ENCODE assay signal across 20 cellular contexts in the genomic region with DNA sequence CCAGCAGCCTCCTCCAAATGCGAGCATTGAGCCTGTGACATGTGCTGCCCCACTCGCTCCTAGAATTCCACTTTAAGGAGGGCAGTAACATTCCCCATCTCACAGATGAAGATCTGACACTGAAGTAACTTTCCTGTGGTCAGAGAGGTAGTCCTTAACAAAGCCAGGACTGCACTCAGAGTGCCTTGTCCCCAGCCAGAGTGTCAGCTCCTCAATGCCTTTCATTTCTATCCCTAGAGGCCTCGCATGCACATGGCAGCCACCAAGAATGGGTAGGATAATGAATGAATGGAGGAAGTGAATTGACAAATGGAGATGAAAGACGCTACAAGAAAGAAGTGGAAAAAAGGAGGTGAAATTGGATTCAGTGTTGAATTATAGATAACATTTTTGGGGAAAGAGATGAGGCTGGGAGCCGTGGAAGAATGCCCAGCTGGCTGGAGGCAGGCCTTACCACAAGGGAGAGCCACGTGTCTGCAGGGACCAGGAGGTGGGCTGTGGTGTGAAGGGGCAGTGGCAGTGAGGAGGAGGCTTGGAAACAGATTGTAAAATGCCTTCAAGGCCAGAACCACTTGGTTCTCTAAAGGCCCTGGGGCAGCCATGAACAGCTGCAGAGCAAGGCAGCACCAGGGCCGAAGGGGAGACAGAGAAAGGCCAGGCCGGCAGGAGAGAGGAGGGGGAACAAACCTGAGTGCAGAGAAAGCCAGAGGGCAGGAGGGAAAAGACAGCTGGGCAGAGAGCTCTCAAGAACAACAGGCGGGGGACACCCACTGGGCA. TPM values are rescaled to one million over a fixed set of nuclear protein-coding genes. Genes with fewer than 3 reads are reported as not detected.
DNase-seq lines count a peak whose midpoint lies in the region; ATAC-seq, FAIRE-seq and TF ChIP-seq lines count a peak whose summit lies in the region.
"Had no signal": no experiment of that assay in that cellular context is flagged by ENCODE, and none has a peak within 500 bp of the region (broad histone marks: within the 10 kb centered on the region; RNA-seq: fewer than 3 reads in every experiment).

No MANE protein-coding gene starts in this region.

- no peak overlapping the region for H3K14ac ChIP-seq in mesenchymal stem cell (ENCODE audit: low read length in 2 of 2)

- H2BK120ac ChIP-seq in mesenchymal stem cell (ENCODE audit: low read depth, low read length): no peak overlapping the region

- H3K4me3 Mint-ChIP-seq in activated CD4-positive, alpha-beta T cell treated with anti-CD3 and anti-CD28 coated beads, Interleukin-2, amount 10 ng/mL, durations not matched to agents 7 days and 5 days: no peak overlapping the region
- no peak overlapping the region for H3K4me3 Mint-ChIP-seq in stimulated activated effector memory CD8-positive, alpha-beta T cell treated with anti-CD3 and anti-CD28 coated beads, Interleukin-12 subunit alpha, Interleukin-12 subunit beta, amount 100 ng/mL, for 72 hours
- H3K4me3 Mint-ChIP-seq: CD8-positive, alpha-beta T cell had no signal

- H2BK12ac ChIP-seq in mesenchymal stem cell (ENCODE audit: low read length in 2 of 2): no peak overlapping the region

- POLR2A ChIA-PET in activated CD4-positive, alpha-beta T cell treated with anti-CD3 and anti-CD28 coated beads, Interleukin-2, amount 10 ng/mL, durations not matched to agents 7 days and 5 days (lab: Charles Lee): no interaction called here
- POLR2A ChIA-PET in K562 (lab: Yijun Ruan, JAX): no interaction called here

- H4K91ac ChIP-seq in mesenchymal stem cell (ENCODE audit: low read length): no peak overlapping the region

- peak overlapping the region in 1 of 2 experiments; percentile 13 for H3K4ac ChIP-seq in mesenchymal stem cell (ENCODE audit: low read depth in 1 of 2, low read length in 2 of 2)

- H2AFZ ChIP-seq in K562 (ENCODE audit: low read depth, low read length) (peak overlapping the region; percentile 45; the same call in 1 of the 2 replicates), mesenchymal stem cell (ENCODE audit: low read depth, low read length) (no peak overlapping the region)
- H2AFZ ChIP-seq: GM23248 had no signal

- H3K36me3 Mint-ChIP-seq in activated CD4-positive, alpha-beta T cell treated with anti-CD3 and anti-CD28 coated beads, Interleukin-2, amount 10 ng/mL, durations not matched to agents 7 days and 5 days (ENCODE audit: low read depth): no peaks in the 10 kb centered on the region
- H3K36me3 Mint-ChIP-seq in stimulated activated effector memory CD8-positive, alpha-beta T cell treated with anti-CD3 and anti-CD28 coated beads, Interleukin-12 subunit alpha, Interleukin-12 subunit beta, amount 100 ng/mL, for 72 hours: no peaks in the 10 kb centered on the region
- H3K36me3 Mint-ChIP-seq: CD8-positive, alpha-beta T cell had no signal

- peaks cover 3% of the 10 kb centered on the region for H3K4me1 Mint-ChIP-seq in activated CD4-positive, alpha-beta T cell treated with anti-CD3 and anti-CD28 coated beads, Interleukin-2, amount 10 ng/mL, durations not matched to agents 7 days and 5 days
- H3K4me1 Mint-ChIP-seq in stimulated activated effector memory CD8-positive, alpha-beta T cell treated with anti-CD3 and anti-CD28 coated beads, Interleukin-12 subunit alpha, Interleukin-12 subunit beta, amount 100 ng/mL, for 72 hours: no peaks in the 10 kb centered on the region

- no peak for DNase-seq in activated CD4-positive, alpha-beta T cell treated with anti-CD3 and anti-CD28 coated beads, Interleukin-2, amount 10 ng/mL, durations not matched to agents 7 days and 5 days
- DNase-seq in activated CD4-positive, alpha-beta T cell treated with anti-CD3 and anti-CD28 coated beads for 4 hours: no peak
- DNase-seq in K562 (ENCODE audit: extremely low read depth in 1 of 4, low spot score in 3 of 4) (no peak), mesenchymal stem cell (no peak), lower lobe of right lung (no peak)
- no peak for DNase-seq in stimulated activated effector memory CD8-positive, alpha-beta T cell treated with anti-CD3 and anti-CD28 coated beads, Interleukin-12 subunit alpha, Interleukin-12 subunit beta, amount 100 ng/mL, for 72 hours (ENCODE audit: low spot score in 2 of 2)
- DNase-seq: CD8-positive, alpha-beta T cell; GM23248; IMR-90; MV-4-11; NCI-H1436; NCI-H2081; NCI-H510A had no signal

- H3K79me2 ChIP-seq in K562 (ENCODE audit: control insufficient read depth, insufficient read depth, low read length): no peaks in the 10 kb centered on the region

- no peaks in the 10 kb centered on the region for H3K9me1 ChIP-seq in K562 (ENCODE audit: control insufficient read depth, insufficient read depth, low read length)

- H2BK5ac ChIP-seq in mesenchymal stem cell (ENCODE audit: low read depth, low read length, poor library complexity, severe bottlenecking): no peak overlapping the region

- H3K4me3 ChIP-seq in K562 (no peak overlapping the region), mesenchymal stem cell (ENCODE audit: insufficient read depth in 1 of 2, low read depth in 1 of 2, low read length in 2 of 2) (no peak overlapping the region), lower lobe of right lung (no peak overlapping the region)
- H3K4me3 ChIP-seq: BLaER1, GM23248, SK-N-MC had no signal

- H3K9ac ChIP-seq in K562 (ENCODE audit: insufficient read depth in 1 of 2, low read depth in 2 of 2, low read length in 2 of 2): no peak overlapping the region
- H3K9ac ChIP-seq in mesenchymal stem cell (ENCODE audit: low read length): no peak overlapping the region
- H3K9ac ChIP-seq: BLaER1, GM23248 had no signal

- peak overlapping the region; percentile 0 for H3K27ac Mint-ChIP-seq in activated CD4-positive, alpha-beta T cell treated with anti-CD3 and anti-CD28 coated beads, Interleukin-2, amount 10 ng/mL, durations not matched to agents 7 days and 5 days
- peak overlapping the region; percentile 1 for H3K27ac Mint-ChIP-seq in stimulated activated effector memory CD8-positive, alpha-beta T cell treated with anti-CD3 and anti-CD28 coated beads, Interleukin-12 subunit alpha, Interleukin-12 subunit beta, amount 100 ng/mL, for 72 hours
- H3K27ac Mint-ChIP-seq: CD8-positive, alpha-beta T cell had no signal

- no peak for TF ChIP-seq POLR2A in K562 (conservative IDR thresholded peaks at IDR 0.05)

- H3K9me3 Mint-ChIP-seq in activated CD4-positive, alpha-beta T cell treated with anti-CD3 and anti-CD28 coated beads, Interleukin-2, amount 10 ng/mL, durations not matched to agents 7 days and 5 days: no peaks in the 10 kb centered on the region
- H3K9me3 Mint-ChIP-seq in stimulated activated effector memory CD8-positive, alpha-beta T cell treated with anti-CD3 and anti-CD28 coated beads, Interleukin-12 subunit alpha, Interleukin-12 subunit beta, amount 100 ng/mL, for 72 hours: no peaks in the 10 kb centered on the region
- H3K9me3 Mint-ChIP-seq: CD8-positive, alpha-beta T cell had no signal

- CTCF ChIA-PET in activated CD4-positive, alpha-beta T cell treated with anti-CD3 and anti-CD28 coated beads, Interleukin-2, amount 10 ng/mL, durations not matched to agents 7 days and 5 days (lab: Charles Lee): interaction anchor here (0.7 to 2.4 kb wide), 3 partner anchors 13 to 1002 kb away, joined by 3 to 8 read pairs (median 4); no protein-coding TSS in a partner anchor
- CTCF ChIA-PET in K562 (lab: Yijun Ruan, JAX; ENCODE audit: low intra/inter-chr PET ratio): no interaction called here

- no peaks in the 10 kb centered on the region for H3K36me3 ChIP-seq in K562 (ENCODE audit: control insufficient read depth, insufficient read depth, low read length)
- no peaks in the 10 kb centered on the region for H3K36me3 ChIP-seq in mesenchymal stem cell (ENCODE audit: control insufficient read depth in 1 of 2, insufficient read depth in 2 of 2, low read depth in 1 of 2, low read length in 2 of 2)
- H3K36me3 ChIP-seq in lower lobe of right lung: no peaks in the 10 kb centered on the region
- H3K36me3 ChIP-seq: BLaER1 had no signal

- peak overlapping the region; percentile 12 for H2BK15ac ChIP-seq in mesenchymal stem cell (ENCODE audit: low read depth, poor library complexity, severe bottlenecking)

- TF ChIP-seq CTCF in K562 (IDR thresholded peaks at IDR 0.05 in 2 of 3, conservative IDR thresholded peaks at IDR 0.05 in 1 of 3; ENCODE audit: insufficient read depth in 2 of 3, low read depth in 1 of 3, low read length in 3 of 3): no peak
- TF ChIP-seq CTCF in lower lobe of right lung (IDR thresholded peaks at IDR 0.05): no peak

- BruUV-seq in K562 (replicated peaks; lab: Mats Ljungman, UMichigan): no TSS peak

- no peak overlapping the region for H4K8ac ChIP-seq in mesenchymal stem cell (ENCODE audit: low read length)

- no peak overlapping the region for H3K23ac ChIP-seq in mesenchymal stem cell (ENCODE audit: low read length in 2 of 2)

- no peaks in the 10 kb centered on the region for H3K79me1 ChIP-seq in mesenchymal stem cell (replicated peaks; ENCODE audit: low read length, poor library complexity, severe bottlenecking)

- H3K4me1 ChIP-seq in K562 (replicated peaks in 1 of 2; ENCODE audit: control insufficient read depth in 2 of 2, insufficient read depth in 2 of 2, low read length in 2 of 2) (no peaks in the 10 kb centered on the region; a peak in 1 of 5 replicates), mesenchymal stem cell (ENCODE audit: control insufficient read depth, insufficient read depth, low read depth, low read length) (no peaks in the 10 kb centered on the region), lower lobe of right lung (no peaks in the 10 kb centered on the region)

- H4K20me1 ChIP-seq in K562 (replicated peaks; ENCODE audit: control insufficient read depth, insufficient read depth, low read length): no peaks in the 10 kb centered on the region
- H4K20me1 ChIP-seq: BLaER1 had no signal

- H3K9me3 ChIP-seq in K562 (replicated peaks; ENCODE audit: control insufficient read depth, insufficient read depth, low read depth, low read length) (no peaks in the 10 kb centered on the region), mesenchymal stem cell (ENCODE audit: control insufficient read depth, low read length) (no peaks in the 10 kb centered on the region), lower lobe of right lung (no peaks in the 10 kb centered on the region)
- H3K9me3 ChIP-seq: BLaER1 had no signal

- no peaks in the 10 kb centered on the region for H3K27me3 ChIP-seq in K562 (ENCODE audit: control insufficient read depth in 2 of 2, insufficient read depth in 2 of 2, low read length in 2 of 2)
- H3K27me3 ChIP-seq in mesenchymal stem cell (ENCODE audit: control insufficient read depth in 1 of 2, insufficient read depth in 1 of 2, low read length in 2 of 2): peaks cover 10 to 42% of the 10 kb centered on the region in 2 experiments
- H3K27me3 ChIP-seq in lower lobe of right lung (ENCODE audit: low read depth): no peaks in the 10 kb centered on the region
- H3K27me3 ChIP-seq: BLaER1 had no signal

- H3K27ac ChIP-seq in K562 (ENCODE audit: extremely low read depth, low read depth, low read length): no peak overlapping the region
- H3K27ac ChIP-seq in mesenchymal stem cell (ENCODE audit: low read length, poor library complexity, severe bottlenecking): no peak overlapping the region
- no peak overlapping the region for H3K27ac ChIP-seq in lower lobe of right lung
- H3K27ac ChIP-seq: BLaER1, GM23248, SK-N-MC had no signal

- no peaks in the 10 kb centered on the region for H3K27me3 Mint-ChIP-seq in activated CD4-positive, alpha-beta T cell treated with anti-CD3 and anti-CD28 coated beads, Interleukin-2, amount 10 ng/mL, durations not matched to agents 7 days and 5 days

- no peak overlapping the region for H2AK5ac ChIP-seq in mesenchymal stem cell (ENCODE audit: low read length, severe bottlenecking)

- ATAC-seq in K562 (no peak), HG02571 (IDR thresholded peaks at IDR 0.05; ENCODE audit: unreplicated experiment) (no peak), HG03342 (IDR thresholded peaks at IDR 0.05; ENCODE audit: unreplicated experiment) (no peak), lower lobe of right lung (no peak)
- no peak for ATAC-seq in stimulated activated effector memory CD8-positive, alpha-beta T cell treated with anti-CD3 and anti-CD28 coated beads, Interleukin-12 subunit alpha, Interleukin-12 subunit beta, amount 100 ng/mL, for 72 hours
- ATAC-seq: CD8-positive, alpha-beta T cell; Panc1; Right ventricle myocardium inferior had no signal

- intact Hi-C loops in K562 (cut with micrococcal nuclease) (no loop called here), lower lobe of right lung (cut with DNase I) (no loop called here)

- H3K4me2 ChIP-seq in K562 (ENCODE audit: insufficient read depth, low read length): no peak overlapping the region
- H3K4me2 ChIP-seq in mesenchymal stem cell (ENCODE audit: low read length, poor library complexity, severe bottlenecking): no peak overlapping the region

- TF ChIP-seq EP300 in K562 (IDR thresholded peaks at IDR 0.05; ENCODE audit: low read length): no peak

- H3K18ac ChIP-seq in mesenchymal stem cell (ENCODE audit: low read depth in 1 of 2, low read length in 2 of 2): no peak overlapping the region

- FAIRE-seq in K562 (lab: Jason Lieb, UNC): no peak

- no peak for TF ChIP-seq RAD21 in K562 (CRISPR knock-in tag; conservative IDR thresholded peaks at IDR 0.05 in 1 of 2, IDR thresholded peaks at IDR 0.05 in 1 of 2)

- WGBS in K562 (ENCODE audit: insufficient coverage, low coverage, missing lambda C conversion rate): 48% methylated on average over 7 of the region's 9 CpGs
- WGBS in mesenchymal stem cell: 75% methylated on average over 9 of the region's 9 CpGs

- in situ Hi-C loops in K562 (cut with MboI): loop anchor here (10.0 kb wide), 1 partner anchor 261 kb away; a partner anchor contains a TSS

RNA-seq across cellular contexts. Expression of a gene that starts 10.4 kb away (rescaled TPM):
- total RNA-seq in activated CD4-positive, alpha-beta T cell treated with anti-CD3 and anti-CD28 coated beads, Interleukin-2, amount 10 ng/mL, durations not matched to agents 7 days and 5 days: under 1 TPM in 1 of 2 experiments, not detected in 1; 0.10 TPM
- 0.14 TPM in 1 of 2 replicates, not detected in the other for total RNA-seq in K562 (2011; cell fraction: chromatin; rRNA removed; ENCODE audit: low replicate concordance)
- total RNA-seq in K562 (2011; cell fraction: nucleolus; rRNA removed): 0.13 TPM in 1 of 2 replicates, not detected in the other
- not detected in 2 replicates for total RNA-seq in K562 (2011; cell fraction: nucleoplasm; rRNA removed)
- 0.23 and 0.65 TPM in 2 replicates for total RNA-seq in K562 (2014; rRNA removed)
- total RNA-seq in K562 (2014; rRNA removed; fragmentation: Illumina TruSeq; extraction: Trizol): 0.45 and 0.62 TPM in 2 replicates
- 0.19 and 0.47 TPM in 2 replicates for total RNA-seq in K562 (2015; rRNA removed; fragmentation: Illumina TruSeq; extraction: Trizol)
- total RNA-seq in K562 (2021): 0.27 and 0.81 TPM in 2 replicates
- 0.05 and 0.06 TPM in 2 replicates for polyA plus RNA-seq in K562 (2011; rRNA removed)
- polyA plus RNA-seq in K562 (2011; cell fraction: cytosol; rRNA removed): 0.07 TPM in 1 of 2 replicates, not detected in the other
- 0.08 TPM in 1 of 2 replicates, not detected in the other for polyA plus RNA-seq in K562 (2011; cell fraction: nucleus; rRNA removed)
- 0.22 and 0.58 TPM in 2 replicates for polyA plus RNA-seq in K562 (2012)
- polyA plus RNA-seq in K562 (2014; fragmentation: Illumina TruSeq; extraction: Trizol): 0.14 and 0.36 TPM in 2 replicates
- polyA plus RNA-seq in K562 (2014; fragmentation: Nextera tagmentation; extraction: Ambion mirVana): under 1 TPM; 0.48 to 0.59 TPM
- 0.23 and 0.36 TPM in 2 replicates for polyA plus RNA-seq in K562 (2014; rRNA removed)
- polyA minus RNA-seq in K562 (2011; rRNA and poly(A)+ RNA removed): 0.15 TPM in 1 of 2 replicates, not detected in the other
- polyA minus RNA-seq in K562 (2011; cell fraction: cytosol; rRNA and poly(A)+ RNA removed): not detected in 2 replicates
- polyA minus RNA-seq in K562 (2011; cell fraction: nucleus; rRNA and poly(A)+ RNA removed): 0.22 TPM in 1 of 2 replicates, not detected in the other
- polyA plus RNA-seq in mesenchymal stem cell (2013, experiment 1 of 2): 1.0 TPM
- 1.0 TPM for polyA plus RNA-seq in mesenchymal stem cell (2013, experiment 2 of 2)
- total RNA-seq in lower lobe of right lung: 2.0 TPM
- total RNA-seq: GM23248, IMR-90, LHCN-M2 had no signal
- polyA plus RNA-seq: GM23248, IMR-90 had no signal

RNA-seq across cellular contexts. Expression of a gene that starts 17.6 kb away (rescaled TPM):
- under 1 TPM in 1 of 2 experiments, not detected in 1; 0.07 TPM for total RNA-seq in activated CD4-positive, alpha-beta T cell treated with anti-CD3 and anti-CD28 coated beads, Interleukin-2, amount 10 ng/mL, durations not matched to agents 7 days and 5 days
- not detected in 2 replicates for total RNA-seq in K562 (2011; cell fraction: chromatin; rRNA removed; ENCODE audit: low replicate concordance)
- not detected in 2 replicates for total RNA-seq in K562 (2011; cell fraction: nucleolus; rRNA removed)
- total RNA-seq in K562 (2011; cell fraction: nucleoplasm; rRNA removed): not detected in 2 replicates
- total RNA-seq in K562 (2014; rRNA removed) (not detected in 2 replicates), K562 (2014; rRNA removed; fragmentation: Illumina TruSeq; extraction: Trizol) (not detected in 2 replicates), K562 (2015; rRNA removed; fragmentation: Illumina TruSeq; extraction: Trizol) (not detected in 2 replicates), K562 (2021) (0.07 TPM in 1 of 2 replicates, not detected in the other), lower lobe of right lung (12.1 TPM)
- polyA plus RNA-seq in K562 (2011; rRNA removed) (not detected in 2 replicates), K562 (2014; fragmentation: Illumina TruSeq; extraction: Trizol) (not detected in 2 replicates), K562 (2014; fragmentation: Nextera tagmentation; extraction: Ambion mirVana) (not detected), K562 (2014; rRNA removed) (not detected in 2 replicates)
- not detected in 2 replicates for polyA plus RNA-seq in K562 (2011; cell fraction: cytosol; rRNA removed)
- not detected in 2 replicates for polyA plus RNA-seq in K562 (2011; cell fraction: nucleus; rRNA removed)
- not detected in 2 replicates for polyA plus RNA-seq in K562 (2012)
- polyA minus RNA-seq in K562 (2011; rRNA and poly(A)+ RNA removed): not detected in 2 replicates
- polyA minus RNA-seq in K562 (2011; cell fraction: cytosol; rRNA and poly(A)+ RNA removed): not detected in 2 replicates
- polyA minus RNA-seq in K562 (2011; cell fraction: nucleus; rRNA and poly(A)+ RNA removed): not detected in 2 replicates
- polyA plus RNA-seq in mesenchymal stem cell (2013, experiment 1 of 2): 3.9 TPM
- polyA plus RNA-seq in mesenchymal stem cell (2013, experiment 2 of 2): 4.3 TPM
- total RNA-seq: GM23248, IMR-90, LHCN-M2 had no signal
- polyA plus RNA-seq: GM23248, IMR-90 had no signal

Comparison
In these comparisons a context has a peak if more than half of its experiments do, and no peak if none do; other contexts are left out.
1. RNA of a gene that starts 17.6 kb away (total RNA-seq): 12.1 TPM in lower lobe of right lung (single experiment); 0.07 TPM in activated CD4-positive, alpha-beta T cell treated with anti-CD3 and anti-CD28 coated beads, Interleukin-2, amount 10 ng/mL, durations not matched to agents 7 days and 5 days and 0.07 TPM in K562; every median in the first group is over 10 times any median in the second.